In the genomic region with DNA sequence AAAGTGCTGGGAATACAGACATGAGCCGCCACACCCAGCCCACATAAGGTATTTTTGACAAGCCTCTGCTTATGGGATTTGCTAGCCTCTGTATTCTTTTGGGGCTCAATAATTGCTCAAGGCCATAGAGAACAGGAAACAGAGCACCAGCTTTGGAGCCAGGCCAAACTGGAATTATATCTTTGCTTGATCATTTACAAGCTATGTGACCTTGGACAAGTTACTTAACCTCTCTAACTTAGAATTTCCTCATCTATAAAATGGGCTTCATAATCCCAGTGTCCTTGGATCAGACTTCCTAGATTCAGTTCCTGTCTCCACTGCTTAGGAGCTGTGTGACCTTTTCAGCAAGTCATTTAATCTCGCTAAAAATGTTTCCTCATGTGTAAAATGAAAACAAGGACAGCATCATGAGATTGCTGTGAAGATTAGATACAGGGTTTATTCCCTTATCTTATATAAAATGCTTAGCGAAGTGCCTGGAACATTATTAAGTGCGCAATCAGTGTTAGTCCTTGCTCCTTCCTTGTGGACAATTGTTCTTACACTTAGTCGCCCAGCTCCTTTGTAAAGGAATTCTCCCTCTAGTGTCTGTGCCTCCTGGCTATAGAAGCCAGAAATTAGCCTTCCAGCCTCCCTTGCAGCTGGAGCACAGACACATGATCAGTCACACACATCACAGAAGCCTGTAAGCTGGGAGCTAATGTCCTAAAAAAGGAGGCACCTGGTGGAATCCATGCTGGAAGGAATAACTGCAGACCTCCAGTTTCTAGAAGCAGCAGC, we compare ENCODE assay signal across 30 cellular contexts. TPM values are rescaled to one million over a fixed set of nuclear protein-coding genes. Genes with fewer than 3 reads are reported as not detected.
DNase-seq lines count a peak whose midpoint lies in the region; ATAC-seq and FAIRE-seq lines count a peak whose summit lies in the region.
"Had no signal": no experiment of that assay in that cellular context is flagged by ENCODE, and none has a peak within 500 bp of the region (broad histone marks: within the 10 kb centered on the region; RNA-seq: fewer than 3 reads in every experiment).

No MANE protein-coding gene starts in this region.

- H3K4me1 Mint-ChIP-seq in T-helper 17 cell = peaks cover 2% of the 10 kb centered on the region
- H3K4me1 Mint-ChIP-seq: activated CD4-positive, alpha-beta T cell treated with anti-CD3 and anti-CD28 coated beads, Interleukin-2, amount 10 ng/mL, durations not matched to agents 24 days and 14 days; central memory CD8-positive, alpha-beta T cell; memory B cell; stimulated activated naive B cell treated with anti-CD40 and anti-IgM and Interleukin-4, amounts not matched to agents 10 μg/mL and 1 μg/mL and 100 μg/mL, for 72 hours had no signal

- no peak for FAIRE-seq in small intestine (lab: Jason Lieb, UNC)

- H3K4me1 ChIP-seq in small intestine (ENCODE audit: control insufficient read depth in 2 of 2, insufficient read depth in 1 of 2, low read depth in 1 of 2, low read length in 1 of 2) = no peaks in the 10 kb centered on the region
- H3K4me1 ChIP-seq: heart left ventricle, testis, uterus had no signal

- H3K27ac Mint-ChIP-seq in T-helper 17 cell = no peak overlapping the region
- H3K27ac Mint-ChIP-seq: activated CD4-positive, alpha-beta T cell treated with anti-CD3 and anti-CD28 coated beads, Interleukin-2, amount 10 ng/mL, durations not matched to agents 24 days and 14 days; CD4-positive, alpha-beta T cell; GM23338; memory B cell; stimulated activated naive B cell treated with anti-CD40 and anti-IgM and Interleukin-4, amounts not matched to agents 10 μg/mL and 1 μg/mL and 100 μg/mL, for 72 hours had no signal

- intact Hi-C loops in left ventricle myocardium superior (cut with micrococcal nuclease) = no loop called here

- H3K36me3 ChIP-seq in small intestine (ENCODE audit: control insufficient read depth in 2 of 2, insufficient read depth in 2 of 2, low read length in 2 of 2) = no peaks in the 10 kb centered on the region
- H3K36me3 ChIP-seq: heart left ventricle, uterus had no signal

- ATAC-seq in T-helper 17 cell (no peak), left ventricle myocardium superior (no peak), HG02852 (IDR thresholded peaks at IDR 0.05; ENCODE audit: unreplicated experiment) (no peak)
- ATAC-seq: heart left ventricle; left cardiac atrium; stimulated activated naive B cell treated with anti-CD40 and anti-IgM and Interleukin-4, amounts not matched to agents 10 μg/mL and 1 μg/mL and 100 μg/mL, for 72 hours had no signal

- peaks cover 6% of the 10 kb centered on the region for H3K36me3 Mint-ChIP-seq in T-helper 17 cell (ENCODE audit: low read depth)
- H3K36me3 Mint-ChIP-seq: memory B cell; stimulated activated naive B cell treated with anti-CD40 and anti-IgM and Interleukin-4, amounts not matched to agents 10 μg/mL and 1 μg/mL and 100 μg/mL, for 72 hours had no signal

- H3K9me3 ChIP-seq in small intestine (ENCODE audit: control insufficient read depth, low read depth) (no peaks in the 10 kb centered on the region), T-helper 17 cell (ENCODE audit: control insufficient read depth, low read length, poor library complexity, severe bottlenecking) (no peaks in the 10 kb centered on the region)
- H3K9me3 ChIP-seq: heart left ventricle, testis, uterus had no signal

- no peak overlapping the region for H3K4me3 ChIP-seq in small intestine (ENCODE audit: low read depth in 1 of 2, low read length in 2 of 2)
- H3K4me3 ChIP-seq: dorsolateral prefrontal cortex, GM23338, heart left ventricle, SK-N-MC, testis, uterus had no signal

- peaks cover 72% of the 10 kb centered on the region for H3K27me3 Mint-ChIP-seq in T-helper 17 cell

- DNase-seq in HCEC 1CT (peak; percentile 35), amniotic epithelial cell (ENCODE audit: low read depth) (peak; percentile 65), iris pigment epithelial cell (ENCODE audit: low read depth) (peak; percentile 63), small intestine (peak; percentile 94), T-helper 17 cell (no peak), left ventricle myocardium superior (no peak)
- DNase-seq: activated CD4-positive, alpha-beta T cell treated with anti-CD3 and anti-CD28 coated beads, Interleukin-2, amount 10 ng/mL, durations not matched to agents 24 days and 14 days; activated gamma-delta T cell treated with Interleukin-2 at 50 U/mL for 16 hours; activated T-cell treated with anti-CD3 and anti-CD28 coated beads, Interleukin-2, amount 50 U/mL, for 1 hour; CD4-positive, alpha-beta T cell; dorsolateral prefrontal cortex; heart left ventricle; left cardiac atrium; MM.1S; NCI-H2029; stimulated activated CD4-positive, alpha-beta T cell treated with anti-CD3 and anti-CD28 coated beads, Interleukin-15, amount 100 ng/mL, for 24 hours; stimulated activated naive B cell treated with anti-CD40 and anti-IgM and Interleukin-4, amounts not matched to agents 10 μg/mL and 1 μg/mL and 100 μg/mL, for 72 hours; T-helper 2 cell; testis; uterus had no signal

- H3K27me3 ChIP-seq in small intestine (ENCODE audit: control insufficient read depth in 2 of 2, insufficient read depth in 2 of 2, low read length in 2 of 2) = no peaks in the 10 kb centered on the region
- H3K27me3 ChIP-seq: testis, uterus had no signal

- H3K4me3 Mint-ChIP-seq in T-helper 17 cell = no peak overlapping the region
- H3K4me3 Mint-ChIP-seq: activated CD4-positive, alpha-beta T cell treated with anti-CD3 and anti-CD28 coated beads, Interleukin-2, amount 10 ng/mL, durations not matched to agents 24 days and 14 days; CD4-positive, alpha-beta T cell; central memory CD8-positive, alpha-beta T cell; GM23338; memory B cell; stimulated activated naive B cell treated with anti-CD40 and anti-IgM and Interleukin-4, amounts not matched to agents 10 μg/mL and 1 μg/mL and 100 μg/mL, for 72 hours had no signal

- WGBS in small intestine, 3 donors = 21 to 57% (median 45%) methylated on average over 5 of the region's 5 CpGs

- peak overlapping the region in 1 of 2 donors; percentile 66 for H3K27ac ChIP-seq in small intestine (ENCODE audit: low read depth in 1 of 2, low read length in 1 of 2)
- H3K27ac ChIP-seq: dorsolateral prefrontal cortex, heart left ventricle, RWPE1, SK-N-MC, testis, uterus had no signal

RNA-seq across cellular contexts. Expression of a gene that starts 16.6 kb away (rescaled TPM):
- under 1 TPM in 1 of 3 donors, not detected in 2; 0.15 TPM for polyA plus RNA-seq in small intestine
- not detected for total RNA-seq in T-helper 17 cell
- not detected for total RNA-seq in left ventricle myocardium superior
- total RNA-seq: activated CD4-positive, alpha-beta T cell treated with anti-CD3 and anti-CD28 coated beads, Interleukin-2, amount 10 ng/mL, durations not matched to agents 24 days and 14 days; activated CD8-positive, alpha-beta memory T cell treated with anti-CD3 and anti-CD28 coated beads for 36 hours; CD4-positive, alpha-beta T cell; Daoy; GM23338; heart left ventricle; left cardiac atrium; myocyte; sciatic nerve had no signal
- polyA plus RNA-seq: GM23338, heart left ventricle had no signal

RNA-seq across cellular contexts. Expression of a gene that starts 27.2 kb away (rescaled TPM):
- polyA plus RNA-seq in small intestine = 1,000 to 10,000 TPM; 1,124 to 1,607 (median 1,420) TPM
- total RNA-seq in T-helper 17 cell (not detected), left ventricle myocardium superior (6.8 TPM)
- total RNA-seq: activated CD4-positive, alpha-beta T cell treated with anti-CD3 and anti-CD28 coated beads, Interleukin-2, amount 10 ng/mL, durations not matched to agents 24 days and 14 days; activated CD8-positive, alpha-beta memory T cell treated with anti-CD3 and anti-CD28 coated beads for 36 hours; CD4-positive, alpha-beta T cell; myocyte had no signal

RNA-seq across cellular contexts. Expression of a gene that starts 31.4 kb away (rescaled TPM):
- polyA plus RNA-seq in small intestine = 1 to 10 TPM in 2 of 3 donors, under 1 TPM in 1; 0.33 to 2.2 (median 1.1) TPM
- total RNA-seq in T-helper 17 cell (not detected), left ventricle myocardium superior (not detected)
- total RNA-seq: activated CD4-positive, alpha-beta T cell treated with anti-CD3 and anti-CD28 coated beads, Interleukin-2, amount 10 ng/mL, durations not matched to agents 24 days and 14 days; activated CD8-positive, alpha-beta memory T cell treated with anti-CD3 and anti-CD28 coated beads for 36 hours; CD4-positive, alpha-beta T cell; dorsolateral prefrontal cortex; GM23338; myocyte had no signal
- polyA plus RNA-seq: GM23338, heart left ventricle had no signal

RNA-seq across cellular contexts. Expression of a gene that starts 36.6 kb away (rescaled TPM):
- polyA plus RNA-seq in small intestine = 10 to 100 TPM in 2 of 3 donors, 1 to 10 TPM in 1; 2.5 to 18.9 (median 10.7) TPM
- not detected for total RNA-seq in T-helper 17 cell
- 0.32 TPM for total RNA-seq in left ventricle myocardium superior
- total RNA-seq: activated CD4-positive, alpha-beta T cell treated with anti-CD3 and anti-CD28 coated beads, Interleukin-2, amount 10 ng/mL, durations not matched to agents 24 days and 14 days; activated CD8-positive, alpha-beta memory T cell treated with anti-CD3 and anti-CD28 coated beads for 36 hours; CD4-positive, alpha-beta T cell; myocyte had no signal
- polyA plus RNA-seq: GM23338 had no signal

RNA-seq across cellular contexts. Expression of a gene that starts 49.9 kb away (rescaled TPM):
- 10 to 100 TPM; 10.3 to 37.6 (median 26.2) TPM for polyA plus RNA-seq in small intestine
- total RNA-seq in T-helper 17 cell (not detected), left ventricle myocardium superior (not detected)
- total RNA-seq: activated CD4-positive, alpha-beta T cell treated with anti-CD3 and anti-CD28 coated beads, Interleukin-2, amount 10 ng/mL, durations not matched to agents 24 days and 14 days; activated CD8-positive, alpha-beta memory T cell treated with anti-CD3 and anti-CD28 coated beads for 36 hours; CD4-positive, alpha-beta T cell; Daoy; GM23338; left cardiac atrium; myocyte had no signal
- polyA plus RNA-seq: GM23338 had no signal

Comparison
In these comparisons a context has a peak if more than half of its experiments do, and no peak if none do; other contexts are left out.
1. DNase-seq: peak in HCEC 1CT (single experiment), amniotic epithelial cell (single experiment), iris pigment epithelial cell (single experiment) and small intestine (single experiment); none in T-helper 17 cell (0 of 3) and left ventricle myocardium superior (single experiment).